In the genomic region with DNA sequence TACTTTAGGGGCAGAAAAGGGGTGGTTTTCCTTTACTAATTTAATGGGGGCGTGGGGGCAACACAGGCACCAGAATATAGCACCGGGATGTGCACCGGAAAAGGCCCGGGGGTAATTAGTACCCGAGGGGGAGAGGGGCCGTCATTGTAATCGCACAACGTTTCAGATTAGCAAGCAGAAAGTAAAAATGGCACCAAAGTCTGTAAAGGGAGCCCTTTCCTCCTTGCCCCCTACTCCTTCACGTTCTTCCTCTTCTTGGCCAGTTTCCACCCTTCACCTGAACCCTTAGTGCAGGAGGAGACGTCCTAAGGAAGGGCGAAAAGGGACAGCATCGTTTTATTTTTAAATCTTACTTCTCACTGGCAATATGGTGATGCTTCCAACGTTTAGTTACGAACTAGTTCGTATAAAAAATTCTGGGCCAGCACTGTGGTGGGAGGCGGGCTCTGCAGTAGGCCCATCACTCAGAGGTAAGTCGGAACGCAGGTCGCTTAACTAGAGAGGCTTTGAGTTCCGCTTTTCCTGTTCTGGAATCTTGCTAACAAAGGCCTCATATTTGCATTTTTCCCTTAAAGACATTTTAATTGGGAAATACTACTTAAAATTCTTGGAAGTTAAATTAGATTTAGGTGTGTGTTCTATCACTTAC, we compare ENCODE assay signal across 8 cellular contexts. TPM values are rescaled to one million over a fixed set of nuclear protein-coding genes. Genes with fewer than 3 reads are reported as not detected.
DNase-seq lines count a peak whose midpoint lies in the region; ATAC-seq lines count a peak whose summit lies in the region.

No MANE protein-coding gene starts in this region.

- no peaks in the 10 kb centered on the region for H3K9me3 Mint-ChIP-seq in activated CD4-positive, alpha-beta memory T cell treated with anti-CD3 and anti-CD28 coated beads, Interleukin-2, amount 10 ng/mL, durations not matched to agents 7 days and 5 days

- POLR2A ChIA-PET in activated CD4-positive, alpha-beta memory T cell treated with anti-CD3 and anti-CD28 coated beads, Interleukin-2, amount 10 ng/mL, durations not matched to agents 7 days and 5 days (lab: Charles Lee) = interaction anchor here (0.9 to 3.2 kb wide), 10 partner anchors 13 to 458 kb away, joined by 3 to 52 read pairs (median 5); partner anchors contain the start of gene ASF1A

- H3K9me3 ChIP-seq in iPS-18a (ENCODE audit: control insufficient read depth, low read depth, low read length) = no peaks in the 10 kb centered on the region

- H3K4me3 Mint-ChIP-seq in activated CD4-positive, alpha-beta memory T cell treated with anti-CD3 and anti-CD28 coated beads, Interleukin-2, amount 10 ng/mL, durations not matched to agents 7 days and 5 days = peak overlapping the region; percentile 80

- peak overlapping the region; percentile 77 for H3K9ac ChIP-seq in iPS-18a (ENCODE audit: low read length)

- no peaks in the 10 kb centered on the region for H3K27me3 Mint-ChIP-seq in activated CD4-positive, alpha-beta memory T cell treated with anti-CD3 and anti-CD28 coated beads, Interleukin-2, amount 10 ng/mL, durations not matched to agents 7 days and 5 days

- CTCF ChIA-PET in activated CD4-positive, alpha-beta memory T cell treated with anti-CD3 and anti-CD28 coated beads, Interleukin-2, amount 10 ng/mL, durations not matched to agents 7 days and 5 days (lab: Charles Lee) = interaction anchor here (1.1 to 1.3 kb wide), 4 partner anchors 18 to 148 kb away, joined by 3 to 9 read pairs (median 4); no protein-coding TSS in a partner anchor

- no peak for ATAC-seq in HG03045 (IDR thresholded peaks at IDR 0.05; ENCODE audit: unreplicated experiment)

- H3K4me1 Mint-ChIP-seq in activated CD4-positive, alpha-beta memory T cell treated with anti-CD3 and anti-CD28 coated beads, Interleukin-2, amount 10 ng/mL, durations not matched to agents 7 days and 5 days = peaks cover 36% of the 10 kb centered on the region

- DNase-seq in NCI-H82 (lab: John Stamatoyannopoulos, UW) (peak; percentile 45), NCI-H82 treated with DMSO at 0.1 percent for 48 hours (lab: John Stamatoyannopoulos, UW; ENCODE audit: unreplicated experiment) (no peak), substantia nigra (lab: John Stamatoyannopoulos, UW) (no peak), OCI-M2 (lab: John Stamatoyannopoulos, UW; ENCODE audit: unreplicated experiment) (no peak), NCI-H1105 treated with DMSO at 0.1 percent for 48 hours (lab: John Stamatoyannopoulos, UW) (no peak)
- DNase-seq in activated CD4-positive, alpha-beta memory T cell treated with anti-CD3 and anti-CD28 coated beads, Interleukin-2, amount 10 ng/mL, durations not matched to agents 7 days and 5 days = no peak

- peak overlapping the region; percentile 72 for H3K4me3 ChIP-seq in iPS-18a (ENCODE audit: low read length)

- H3K4me1 ChIP-seq in iPS-18a (ENCODE audit: control insufficient read depth, low read depth, low read length) = peaks cover 22% of the 10 kb centered on the region

- H3K36me3 Mint-ChIP-seq in activated CD4-positive, alpha-beta memory T cell treated with anti-CD3 and anti-CD28 coated beads, Interleukin-2, amount 10 ng/mL, durations not matched to agents 7 days and 5 days (ENCODE audit: low read depth) = peaks cover 12% of the 10 kb centered on the region

- H3K27me3 ChIP-seq in iPS-18a (ENCODE audit: control insufficient read depth, insufficient read depth, low read length) = peaks cover 13% of the 10 kb centered on the region

- H3K27ac Mint-ChIP-seq in activated CD4-positive, alpha-beta memory T cell treated with anti-CD3 and anti-CD28 coated beads, Interleukin-2, amount 10 ng/mL, durations not matched to agents 7 days and 5 days = peak overlapping the region; percentile 62

- H3K36me3 ChIP-seq in iPS-18a (ENCODE audit: control insufficient read depth, low read depth, low read length) = no peaks in the 10 kb centered on the region

- H3K27ac ChIP-seq in iPS-18a (ENCODE audit: low read length) (no peak overlapping the region), substantia nigra (ENCODE audit: low read depth, low read length, poor library complexity, severe bottlenecking) (peak overlapping the region; percentile 89)

RNA-seq across cellular contexts. Expression of gene CEP85L, which starts 0.8 kb away (rescaled TPM):
- total RNA-seq in activated CD4-positive, alpha-beta memory T cell treated with anti-CD3 and anti-CD28 coated beads, Interleukin-2, amount 10 ng/mL, durations not matched to agents 7 days and 5 days = 10 to 100 TPM; 36.2 to 38.0 TPM
